In genomic region chr3:141992512-141992911, GRCh38 we compare ENCODE assay signal across 13 cellular contexts.
DNase-seq lines count a peak whose midpoint lies in the region; ATAC-seq and TF ChIP-seq lines count a peak whose summit lies in the region.
"Had no signal": no experiment of that assay in that cellular context is flagged by ENCODE, and none has a peak within 500 bp of the region (broad histone marks: within the 10 kb centered on the region; RNA-seq: fewer than 3 reads in every experiment).

No MANE protein-coding gene starts in this region.

- H3K27me3 Mint-ChIP-seq in activated T-helper 2 cell treated with anti-CD3 and anti-CD28 coated beads, Interferon-gamma antibody, Interleukin-2, Interleukin-4, amounts not matched to agents 10 μg/mL and 5 μg/mL and 100 μg/mL, durations not matched to agents 14 hours and 24 hours and 36 hours (ENCODE audit: low read depth), result no peaks in the 10 kb centered on the region
- no peaks in the 10 kb centered on the region for H3K27me3 Mint-ChIP-seq in T-cell
- H3K27me3 Mint-ChIP-seq in activated T-helper 17 cell treated with anti-CD3 and anti-CD28 coated beads, Interleukin-2, amount 50 U/mL, for 72 hours, result no peaks in the 10 kb centered on the region
- H3K27me3 Mint-ChIP-seq: central memory CD8-positive, alpha-beta T cell; naive thymus-derived CD4-positive, alpha-beta T cell had no signal

- in situ Hi-C loops in GM13976 (cut with MboI; ENCODE audit: low sequenced_read_pairs, unreplicated experiment), result no loop called here

- CTCF ChIA-PET in T-cell (lab: Charles Lee), result no interaction called here

- no peaks in the 10 kb centered on the region for H3K9me3 Mint-ChIP-seq in activated T-helper 2 cell treated with anti-CD3 and anti-CD28 coated beads, Interferon-gamma antibody, Interleukin-2, Interleukin-4, amounts not matched to agents 10 μg/mL and 5 μg/mL and 100 μg/mL, durations not matched to agents 14 hours and 24 hours and 36 hours
- no peaks in the 10 kb centered on the region for H3K9me3 Mint-ChIP-seq in T-cell
- no peaks in the 10 kb centered on the region for H3K9me3 Mint-ChIP-seq in activated T-helper 17 cell treated with anti-CD3 and anti-CD28 coated beads, Interleukin-2, amount 50 U/mL, for 72 hours
- H3K9me3 Mint-ChIP-seq: central memory CD8-positive, alpha-beta T cell; naive thymus-derived CD4-positive, alpha-beta T cell had no signal

- POLR2A ChIA-PET in T-cell (lab: Charles Lee), result no interaction called here

- ATAC-seq in HG02852 (IDR thresholded peaks at IDR 0.05; ENCODE audit: unreplicated experiment) (peak; percentile 72), HG03521 (IDR thresholded peaks at IDR 0.05; ENCODE audit: unreplicated experiment) (no peak), T-cell (replicated peaks in 1 of 4) (no peak)
- ATAC-seq in activated T-helper 17 cell treated with anti-CD3 and anti-CD28 coated beads, Interleukin-2, amount 50 U/mL, for 72 hours (replicated peaks), result no peak
- ATAC-seq: naive thymus-derived CD4-positive, alpha-beta T cell; Right ventricle myocardium inferior had no signal

- intact Hi-C loops in activated T-helper 2 cell treated with anti-CD3 and anti-CD28 coated beads, Interferon-gamma antibody, Interleukin-2, Interleukin-4, amounts not matched to agents 10 μg/mL and 5 μg/mL and 100 μg/mL, durations not matched to agents 14 hours and 24 hours and 36 hours (cut with micrococcal nuclease), result loop anchor here (1.0 to 10.0 kb wide), 2 partner anchors 52 to 118 kb away; partner anchors contain the start of gene ATP1B3

- no peaks in the 10 kb centered on the region for H3K36me3 Mint-ChIP-seq in activated T-helper 2 cell treated with anti-CD3 and anti-CD28 coated beads, Interferon-gamma antibody, Interleukin-2, Interleukin-4, amounts not matched to agents 10 μg/mL and 5 μg/mL and 100 μg/mL, durations not matched to agents 14 hours and 24 hours and 36 hours (ENCODE audit: low read depth)
- H3K36me3 Mint-ChIP-seq in T-cell, result peaks cover 13% of the 10 kb centered on the region
- no peaks in the 10 kb centered on the region for H3K36me3 Mint-ChIP-seq in activated T-helper 17 cell treated with anti-CD3 and anti-CD28 coated beads, Interleukin-2, amount 50 U/mL, for 72 hours (ENCODE audit: low read depth)

- no peak for TF ChIP-seq CTCF in GM13976 (IDR thresholded peaks at IDR 0.05; ENCODE audit: borderline replicate concordance, control extremely low read depth, extremely low read depth, insufficient read depth, missing control alignments)

- H3K4me1 Mint-ChIP-seq in activated T-helper 2 cell treated with anti-CD3 and anti-CD28 coated beads, Interferon-gamma antibody, Interleukin-2, Interleukin-4, amounts not matched to agents 10 μg/mL and 5 μg/mL and 100 μg/mL, durations not matched to agents 14 hours and 24 hours and 36 hours (ENCODE audit: low read depth), result peaks cover 11% of the 10 kb centered on the region
- H3K4me1 Mint-ChIP-seq in T-cell, result no peaks in the 10 kb centered on the region
- H3K4me1 Mint-ChIP-seq in activated T-helper 17 cell treated with anti-CD3 and anti-CD28 coated beads, Interleukin-2, amount 50 U/mL, for 72 hours, result no peaks in the 10 kb centered on the region
- H3K4me1 Mint-ChIP-seq: central memory CD8-positive, alpha-beta T cell had no signal

- H3K27ac Mint-ChIP-seq in activated T-helper 2 cell treated with anti-CD3 and anti-CD28 coated beads, Interferon-gamma antibody, Interleukin-2, Interleukin-4, amounts not matched to agents 10 μg/mL and 5 μg/mL and 100 μg/mL, durations not matched to agents 14 hours and 24 hours and 36 hours, result peak overlapping the region; percentile 63
- H3K27ac Mint-ChIP-seq in T-cell, result peak overlapping the region in 1 of 2 donors; percentile 19
- H3K27ac Mint-ChIP-seq in activated T-helper 17 cell treated with anti-CD3 and anti-CD28 coated beads, Interleukin-2, amount 50 U/mL, for 72 hours, result no peak overlapping the region

- H3K4me3 Mint-ChIP-seq in activated T-helper 2 cell treated with anti-CD3 and anti-CD28 coated beads, Interferon-gamma antibody, Interleukin-2, Interleukin-4, amounts not matched to agents 10 μg/mL and 5 μg/mL and 100 μg/mL, durations not matched to agents 14 hours and 24 hours and 36 hours (ENCODE audit: low read depth), result peak overlapping the region; percentile 9
- H3K4me3 Mint-ChIP-seq in T-cell, result no peak overlapping the region
- no peak overlapping the region for H3K4me3 Mint-ChIP-seq in activated T-helper 17 cell treated with anti-CD3 and anti-CD28 coated beads, Interleukin-2, amount 50 U/mL, for 72 hours
- H3K4me3 Mint-ChIP-seq: central memory CD8-positive, alpha-beta T cell had no signal

- DNase-seq in GM13976 (ENCODE audit: low spot score) (peak; percentile 32), GM19240 (ENCODE audit: insufficient read length, low spot score) (peak; percentile 4), T-cell (no peak), hippocampal formation (lab: John Stamatoyannopoulos, UW) (no peak)
- DNase-seq in activated T-helper 2 cell treated with anti-CD3 and anti-CD28 coated beads, Interferon-gamma antibody, Interleukin-2, Interleukin-4, amounts not matched to agents 10 μg/mL and 5 μg/mL and 100 μg/mL, durations not matched to agents 14 hours and 24 hours and 36 hours (ENCODE audit: low spot score), result no peak
- DNase-seq: naive thymus-derived CD4-positive, alpha-beta T cell; NCI-H446; trophoblast cell had no signal

Comparison
In these comparisons a context has a peak if more than half of its experiments do, and no peak if none do; other contexts are left out.
1. DNase-seq: peak in GM13976 (single experiment) and GM19240 (single experiment); none in activated T-helper 2 cell treated with anti-CD3 and anti-CD28 coated beads, Interferon-gamma antibody, Interleukin-2, Interleukin-4, amounts not matched to agents 10 μg/mL and 5 μg/mL and 100 μg/mL, durations not matched to agents 14 hours and 24 hours and 36 hours (single experiment), T-cell (0 of 34) and hippocampal formation (0 of 2).